ENCODE assay signal across 9 cellular contexts in genomic region chr17:48541574-48542113, GRCh38. TPM values are rescaled to one million over a fixed set of nuclear protein-coding genes. Genes with fewer than 3 reads are reported as not detected.
DNase-seq lines count a peak whose midpoint lies in the region; ATAC-seq and TF ChIP-seq lines count a peak whose summit lies in the region.
"Had no signal": no experiment of that assay in that cellular context is flagged by ENCODE, and none has a peak within 500 bp of the region (broad histone marks: within the 10 kb centered on the region; RNA-seq: fewer than 3 reads in every experiment).

No MANE protein-coding gene starts in this region.

- H3K9me3 Mint-ChIP-seq in WTC11 (no peaks in the 10 kb centered on the region), mesothelial cell of epicardium (no peaks in the 10 kb centered on the region)

- H3K27ac Mint-ChIP-seq in WTC11 (no peak overlapping the region), mesothelial cell of epicardium (peak overlapping the region; percentile 99)

- no peaks in the 10 kb centered on the region for H3K9me3 ChIP-seq in duodenal mucosa (ENCODE audit: control insufficient read depth in 1 of 2, low read length in 2 of 2)
- H3K9me3 ChIP-seq in subcutaneous abdominal adipose tissue (ENCODE audit: control insufficient read depth in 5 of 5, low read length in 5 of 5): no peaks in the 10 kb centered on the region

- H3K27me3 ChIP-seq in H7 (ENCODE audit: control insufficient read depth, insufficient read depth, low read length): peaks cover 72% of the 10 kb centered on the region
- peaks cover 33 to 55% of the 10 kb centered on the region in 2 donors for H3K27me3 ChIP-seq in duodenal mucosa (ENCODE audit: control insufficient read depth in 1 of 2, insufficient read depth in 2 of 2, low read length in 2 of 2)
- no peaks in the 10 kb centered on the region for H3K27me3 ChIP-seq in subcutaneous abdominal adipose tissue (ENCODE audit: control insufficient read depth in 5 of 5, insufficient read depth in 4 of 5, low read length in 5 of 5)

- POLR2A ChIA-PET in WTC11 (lab: Charles Lee): no interaction called here

- H3K4me1 ChIP-seq in duodenal mucosa (ENCODE audit: control insufficient read depth in 1 of 2, insufficient read depth in 2 of 2, low read length in 2 of 2) (no peaks in the 10 kb centered on the region), subcutaneous abdominal adipose tissue (ENCODE audit: control insufficient read depth in 5 of 5, insufficient read depth in 5 of 5, low read length in 5 of 5) (peaks cover 9 to 47% (median 36%) of the 10 kb centered on the region in 5 donors)

- H3K4me3 ChIP-seq in H7 (ENCODE audit: insufficient read depth, low read depth, low read length) (peak overlapping the region; percentile 58), duodenal mucosa (ENCODE audit: low read depth in 1 of 2, low read length in 2 of 2) (peak overlapping the region; percentile 60 to 72), subcutaneous abdominal adipose tissue (ENCODE audit: low read depth in 1 of 5, low read length in 5 of 5) (peak overlapping the region; percentile 79 to 92 (median 89))

- H3K27ac ChIP-seq in duodenal mucosa (ENCODE audit: low read depth, low read length) (peak overlapping the region; percentile 87), subcutaneous abdominal adipose tissue (ENCODE audit: low read depth, low read length) (peak overlapping the region; percentile 95)

- ATAC-seq in WTC11 (no peak), GM19324 (IDR thresholded peaks at IDR 0.05; ENCODE audit: low FRiP score, unreplicated experiment) (no peak), GM19351 (IDR thresholded peaks at IDR 0.05; ENCODE audit: unreplicated experiment) (no peak)

- no peaks in the 10 kb centered on the region for H3K36me3 ChIP-seq in H7 (replicated peaks; ENCODE audit: control insufficient read depth, insufficient read depth, low read length)
- no peaks in the 10 kb centered on the region for H3K36me3 ChIP-seq in duodenal mucosa (ENCODE audit: control insufficient read depth in 1 of 2, insufficient read depth in 2 of 2, low read length in 2 of 2)
- H3K36me3 ChIP-seq in subcutaneous abdominal adipose tissue (ENCODE audit: control insufficient read depth in 5 of 5, insufficient read depth in 5 of 5, low read length in 5 of 5): no peaks in the 10 kb centered on the region

- TF ChIP-seq CTCF in WTC11 (IDR thresholded peaks at IDR 0.05) (no peak), mesothelial cell of epicardium (IDR thresholded peaks at IDR 0.05; ENCODE audit: unreplicated experiment) (no peak)

- H3K4me1 Mint-ChIP-seq in WTC11 (peaks cover 53% of the 10 kb centered on the region), mesothelial cell of epicardium (peaks cover 61% of the 10 kb centered on the region)

- DNase-seq in H7 (peak; percentile 82), WTC11 (ENCODE audit: low spot score) (no peak), mesothelial cell of epicardium (ENCODE audit: low spot score in 2 of 2, unreplicated experiment in 2 of 2) (peak in 1 of 2 experiments; percentile 65), 8988T (no peak)

- H3K4me3 Mint-ChIP-seq in WTC11: peak overlapping the region; percentile 73
- H3K4me3 Mint-ChIP-seq in mesothelial cell of epicardium: peak overlapping the region; percentile 89

- H3K9ac ChIP-seq in duodenal mucosa (ENCODE audit: low read depth in 1 of 2, low read length in 2 of 2) (peak overlapping the region; percentile 63 to 66), subcutaneous abdominal adipose tissue (ENCODE audit: low read length in 5 of 5) (peak overlapping the region; percentile 48 to 86 (median 84))

- H3K36me3 Mint-ChIP-seq in WTC11 (no peaks in the 10 kb centered on the region), mesothelial cell of epicardium (peaks cover 17% of the 10 kb centered on the region)

- CTCF ChIA-PET in WTC11 (lab: Charles Lee): interaction anchor here (0.6 to 1.5 kb wide), 4 partner anchors 12 to 197 kb away, joined by 3 to 5 read pairs (median 4); no protein-coding TSS in a partner anchor

- peaks cover 95% of the 10 kb centered on the region for H3K27me3 Mint-ChIP-seq in WTC11 (ENCODE audit: low read depth)
- H3K27me3 Mint-ChIP-seq in mesothelial cell of epicardium (ENCODE audit: low read depth): no peaks in the 10 kb centered on the region

TF ChIP-seq in WTC11, 78 proteins besides CTCF, POLR2A, EP300 and RAD21:
- TF ChIP-seq STAT6 (CRISPR knock-in tag; conservative IDR thresholded peaks at IDR 0.05; ENCODE audit: low read depth): no peak
- 0 out of 2 replicates have a peak, but pooled peaks have one; percentile 5 for TF ChIP-seq ZNF423 (CRISPR knock-in tag; IDR thresholded peaks at IDR 0.05)
TF ChIP-seq in WTC11: peak in this region for 1.

RNA-seq across cellular contexts. Expression of gene HOXB2, which starts 3.3 kb away (rescaled TPM):
- 11.8 and 16.1 TPM in 2 replicates for total RNA-seq in H7 (2014; rRNA removed; shearing (Covaris generic))
- total RNA-seq in WTC11 (2021) (1.3 to 3.7 TPM (median 2.0 TPM) in 3 replicates), mesothelial cell of epicardium (46.6 to 47.2 TPM (median 46.7 TPM) in 3 replicates)
- total RNA-seq: SK-MEL-5 had no signal

RNA-seq across cellular contexts. Expression of gene HOXB1, which starts 10.8 kb away (rescaled TPM):
- total RNA-seq in H7 (2014; rRNA removed; shearing (Covaris generic)): 4.5 and 6.4 TPM in 2 replicates
- total RNA-seq in WTC11 (2021) (0.41 to 0.63 TPM (median 0.55 TPM) in 3 replicates), mesothelial cell of epicardium (0.24 to 0.43 TPM (median 0.25 TPM) in 3 replicates)
- total RNA-seq: SK-MEL-5 had no signal

RNA-seq across cellular contexts. Expression of gene HOXB4, which starts 36.5 kb away (rescaled TPM):
- 0.03 TPM in 1 of 2 replicates, not detected in the other for total RNA-seq in H7 (2014; rRNA removed; shearing (Covaris generic))
- total RNA-seq in WTC11 (2021) (0.04 TPM in 1 of 3 replicates, not detected in the others), mesothelial cell of epicardium (34.2 to 39.2 TPM (median 34.4 TPM) in 3 replicates)

RNA-seq across cellular contexts. Expression of gene HOXB3, which starts 48.4 kb away (rescaled TPM):
- total RNA-seq in H7 (2014; rRNA removed; shearing (Covaris generic)): 4.5 and 6.8 TPM in 2 replicates
- total RNA-seq in WTC11 (2021) (0.09 to 0.30 TPM (median 0.11 TPM) in 3 replicates), mesothelial cell of epicardium (282 to 303 TPM (median 282 TPM) in 3 replicates)

RNA-seq across cellular contexts. Expression of gene HOXB5, which starts 51.9 kb away (rescaled TPM):
- total RNA-seq in H7 (2014; rRNA removed; shearing (Covaris generic)): not detected in 2 replicates
- total RNA-seq in WTC11 (2021) (not detected in 3 replicates), mesothelial cell of epicardium (28.6 to 32.4 TPM (median 31.1 TPM) in 3 replicates)
- total RNA-seq: SK-MEL-5 had no signal

Comparison
In these comparisons a context has a peak if more than half of its experiments do, and no peak if none do; other contexts are left out.
1. RNA of gene HOXB4, which starts 36.5 kb away (total RNA-seq): 34.2 to 39.2 TPM in mesothelial cell of epicardium; 0.04 TPM in WTC11 and 0.03 TPM in H7; every median in the first group is over 10 times any median in the second.
2. Peak in every context shown above with its lines, with median percentiles within 50 percentile points of each other: H3K4me3 ChIP-seq.